ENCODE assay signal across 1 cellular context in the genomic region with DNA sequence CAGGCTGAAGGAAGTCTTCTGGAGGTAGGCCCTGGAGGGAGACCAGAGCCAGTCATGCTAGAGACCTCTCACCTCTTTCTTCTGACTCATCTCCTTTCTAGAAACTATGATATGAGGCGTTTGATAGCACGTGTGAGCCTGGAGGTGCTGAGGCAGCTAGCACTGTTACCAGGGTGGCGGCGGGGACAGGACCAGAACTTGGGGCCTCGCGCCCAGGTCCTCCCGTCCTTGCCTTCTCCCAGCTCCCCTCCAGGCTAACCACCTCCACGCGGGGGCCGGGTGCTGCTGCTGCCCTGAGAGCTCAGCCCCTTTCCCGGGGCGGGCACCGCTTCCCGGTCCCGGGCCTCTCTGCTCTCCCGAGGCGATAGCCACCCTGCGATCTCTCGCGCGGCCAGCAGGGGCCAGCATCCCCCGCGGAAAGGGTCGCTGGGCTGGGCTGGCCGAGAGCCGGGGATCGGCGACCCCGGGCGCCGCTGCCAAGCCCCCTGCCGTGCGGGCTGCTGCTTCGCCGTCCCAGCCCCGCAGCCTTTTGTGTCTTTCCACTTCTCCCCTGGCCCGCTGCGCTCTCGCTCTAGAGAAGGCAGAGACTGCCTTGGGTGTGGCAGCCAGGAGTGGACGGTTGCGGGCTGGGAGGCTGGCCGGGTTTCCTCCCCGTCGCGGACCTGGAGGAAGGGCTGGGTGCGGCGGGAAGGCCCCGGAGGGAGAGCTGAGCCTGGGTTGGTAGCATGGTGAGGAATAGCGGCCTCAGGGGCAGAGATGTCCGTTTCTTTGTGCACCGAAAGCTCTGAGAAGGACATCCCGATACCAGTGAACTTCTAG.
TF ChIP-seq lines count a peak whose summit lies in the region.

No MANE protein-coding gene starts in this region.

TF ChIP-seq in WTC11, 78 proteins besides CTCF, POLR2A, EP300 and RAD21 (continued from another document):
- TF ChIP-seq, protein P1, sequence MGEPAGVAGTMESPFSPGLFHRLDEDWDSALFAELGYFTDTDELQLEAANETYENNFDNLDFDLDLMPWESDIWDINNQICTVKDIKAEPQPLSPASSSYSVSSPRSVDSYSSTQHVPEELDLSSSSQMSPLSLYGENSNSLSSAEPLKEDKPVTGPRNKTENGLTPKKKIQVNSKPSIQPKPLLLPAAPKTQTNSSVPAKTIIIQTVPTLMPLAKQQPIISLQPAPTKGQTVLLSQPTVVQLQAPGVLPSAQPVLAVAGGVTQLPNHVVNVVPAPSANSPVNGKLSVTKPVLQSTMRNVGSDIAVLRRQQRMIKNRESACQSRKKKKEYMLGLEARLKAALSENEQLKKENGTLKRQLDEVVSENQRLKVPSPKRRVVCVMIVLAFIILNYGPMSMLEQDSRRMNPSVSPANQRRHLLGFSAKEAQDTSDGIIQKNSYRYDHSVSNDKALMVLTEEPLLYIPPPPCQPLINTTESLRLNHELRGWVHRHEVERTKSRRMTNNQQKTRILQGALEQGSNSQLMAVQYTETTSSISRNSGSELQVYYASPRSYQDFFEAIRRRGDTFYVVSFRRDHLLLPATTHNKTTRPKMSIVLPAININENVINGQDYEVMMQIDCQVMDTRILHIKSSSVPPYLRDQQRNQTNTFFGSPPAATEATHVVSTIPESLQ (CRISPR knock-in tag; IDR thresholded peaks at IDR 0.05), result no peak
- TF ChIP-seq, protein P2, sequence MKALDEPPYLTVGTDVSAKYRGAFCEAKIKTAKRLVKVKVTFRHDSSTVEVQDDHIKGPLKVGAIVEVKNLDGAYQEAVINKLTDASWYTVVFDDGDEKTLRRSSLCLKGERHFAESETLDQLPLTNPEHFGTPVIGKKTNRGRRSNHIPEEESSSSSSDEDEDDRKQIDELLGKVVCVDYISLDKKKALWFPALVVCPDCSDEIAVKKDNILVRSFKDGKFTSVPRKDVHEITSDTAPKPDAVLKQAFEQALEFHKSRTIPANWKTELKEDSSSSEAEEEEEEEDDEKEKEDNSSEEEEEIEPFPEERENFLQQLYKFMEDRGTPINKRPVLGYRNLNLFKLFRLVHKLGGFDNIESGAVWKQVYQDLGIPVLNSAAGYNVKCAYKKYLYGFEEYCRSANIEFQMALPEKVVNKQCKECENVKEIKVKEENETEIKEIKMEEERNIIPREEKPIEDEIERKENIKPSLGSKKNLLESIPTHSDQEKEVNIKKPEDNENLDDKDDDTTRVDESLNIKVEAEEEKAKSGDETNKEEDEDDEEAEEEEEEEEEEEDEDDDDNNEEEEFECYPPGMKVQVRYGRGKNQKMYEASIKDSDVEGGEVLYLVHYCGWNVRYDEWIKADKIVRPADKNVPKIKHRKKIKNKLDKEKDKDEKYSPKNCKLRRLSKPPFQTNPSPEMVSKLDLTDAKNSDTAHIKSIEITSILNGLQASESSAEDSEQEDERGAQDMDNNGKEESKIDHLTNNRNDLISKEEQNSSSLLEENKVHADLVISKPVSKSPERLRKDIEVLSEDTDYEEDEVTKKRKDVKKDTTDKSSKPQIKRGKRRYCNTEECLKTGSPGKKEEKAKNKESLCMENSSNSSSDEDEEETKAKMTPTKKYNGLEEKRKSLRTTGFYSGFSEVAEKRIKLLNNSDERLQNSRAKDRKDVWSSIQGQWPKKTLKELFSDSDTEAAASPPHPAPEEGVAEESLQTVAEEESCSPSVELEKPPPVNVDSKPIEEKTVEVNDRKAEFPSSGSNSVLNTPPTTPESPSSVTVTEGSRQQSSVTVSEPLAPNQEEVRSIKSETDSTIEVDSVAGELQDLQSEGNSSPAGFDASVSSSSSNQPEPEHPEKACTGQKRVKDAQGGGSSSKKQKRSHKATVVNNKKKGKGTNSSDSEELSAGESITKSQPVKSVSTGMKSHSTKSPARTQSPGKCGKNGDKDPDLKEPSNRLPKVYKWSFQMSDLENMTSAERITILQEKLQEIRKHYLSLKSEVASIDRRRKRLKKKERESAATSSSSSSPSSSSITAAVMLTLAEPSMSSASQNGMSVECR (CRISPR knock-in tag; IDR thresholded peaks at IDR 0.05; ENCODE audit: borderline replicate concordance), result peak; percentile 52; the same call in 1 of the 2 replicates
- TF ChIP-seq KAT7 (CRISPR knock-in tag; IDR thresholded peaks at IDR 0.05; ENCODE audit: borderline replicate concordance), result 0 out of 2 replicates have a peak, but pooled peaks have one; percentile 42
- TF ChIP-seq, protein P3, sequence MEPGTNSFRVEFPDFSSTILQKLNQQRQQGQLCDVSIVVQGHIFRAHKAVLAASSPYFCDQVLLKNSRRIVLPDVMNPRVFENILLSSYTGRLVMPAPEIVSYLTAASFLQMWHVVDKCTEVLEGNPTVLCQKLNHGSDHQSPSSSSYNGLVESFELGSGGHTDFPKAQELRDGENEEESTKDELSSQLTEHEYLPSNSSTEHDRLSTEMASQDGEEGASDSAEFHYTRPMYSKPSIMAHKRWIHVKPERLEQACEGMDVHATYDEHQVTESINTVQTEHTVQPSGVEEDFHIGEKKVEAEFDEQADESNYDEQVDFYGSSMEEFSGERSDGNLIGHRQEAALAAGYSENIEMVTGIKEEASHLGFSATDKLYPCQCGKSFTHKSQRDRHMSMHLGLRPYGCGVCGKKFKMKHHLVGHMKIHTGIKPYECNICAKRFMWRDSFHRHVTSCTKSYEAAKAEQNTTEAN (CRISPR knock-in tag; IDR thresholded peaks at IDR 0.05), result peak; percentile 69; the same call in 1 of the 2 replicates
- no peak for TF ChIP-seq PRRX2 (CRISPR knock-in tag; IDR thresholded peaks at IDR 0.05)
- TF ChIP-seq, protein P4, sequence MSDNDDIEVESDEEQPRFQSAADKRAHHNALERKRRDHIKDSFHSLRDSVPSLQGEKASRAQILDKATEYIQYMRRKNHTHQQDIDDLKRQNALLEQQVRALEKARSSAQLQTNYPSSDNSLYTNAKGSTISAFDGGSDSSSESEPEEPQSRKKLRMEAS (CRISPR knock-in tag; IDR thresholded peaks at IDR 0.05), result peak; percentile 6; the same call in 1 of the 2 replicates
- TF ChIP-seq, protein P5, sequence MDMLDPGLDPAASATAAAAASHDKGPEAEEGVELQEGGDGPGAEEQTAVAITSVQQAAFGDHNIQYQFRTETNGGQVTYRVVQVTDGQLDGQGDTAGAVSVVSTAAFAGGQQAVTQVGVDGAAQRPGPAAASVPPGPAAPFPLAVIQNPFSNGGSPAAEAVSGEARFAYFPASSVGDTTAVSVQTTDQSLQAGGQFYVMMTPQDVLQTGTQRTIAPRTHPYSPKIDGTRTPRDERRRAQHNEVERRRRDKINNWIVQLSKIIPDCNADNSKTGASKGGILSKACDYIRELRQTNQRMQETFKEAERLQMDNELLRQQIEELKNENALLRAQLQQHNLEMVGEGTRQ (CRISPR knock-in tag; IDR thresholded peaks at IDR 0.05), result 0 out of 2 replicates have a peak, but pooled peaks have one; percentile 32
- TF ChIP-seq IRF2 (CRISPR knock-in tag; IDR thresholded peaks at IDR 0.05; ENCODE audit: borderline replicate concordance, low read depth), result no peak
- TF ChIP-seq, protein P6, sequence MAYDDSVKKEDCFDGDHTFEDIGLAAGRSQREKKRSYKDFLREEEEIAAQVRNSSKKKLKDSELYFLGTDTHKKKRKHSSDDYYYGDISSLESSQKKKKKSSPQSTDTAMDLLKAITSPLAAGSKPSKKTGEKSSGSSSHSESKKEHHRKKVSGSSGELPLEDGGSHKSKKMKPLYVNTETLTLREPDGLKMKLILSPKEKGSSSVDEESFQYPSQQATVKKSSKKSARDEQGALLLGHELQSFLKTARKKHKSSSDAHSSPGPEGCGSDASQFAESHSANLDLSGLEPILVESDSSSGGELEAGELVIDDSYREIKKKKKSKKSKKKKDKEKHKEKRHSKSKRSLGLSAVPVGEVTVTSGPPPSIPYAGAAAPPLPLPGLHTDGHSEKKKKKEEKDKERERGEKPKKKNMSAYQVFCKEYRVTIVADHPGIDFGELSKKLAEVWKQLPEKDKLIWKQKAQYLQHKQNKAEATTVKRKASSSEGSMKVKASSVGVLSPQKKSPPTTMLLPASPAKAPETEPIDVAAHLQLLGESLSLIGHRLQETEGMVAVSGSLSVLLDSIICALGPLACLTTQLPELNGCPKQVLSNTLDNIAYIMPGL (CRISPR knock-in tag; IDR thresholded peaks at IDR 0.05), result peak; percentile 92; the same call in 1 of the 2 replicates
- TF ChIP-seq, protein P7, sequence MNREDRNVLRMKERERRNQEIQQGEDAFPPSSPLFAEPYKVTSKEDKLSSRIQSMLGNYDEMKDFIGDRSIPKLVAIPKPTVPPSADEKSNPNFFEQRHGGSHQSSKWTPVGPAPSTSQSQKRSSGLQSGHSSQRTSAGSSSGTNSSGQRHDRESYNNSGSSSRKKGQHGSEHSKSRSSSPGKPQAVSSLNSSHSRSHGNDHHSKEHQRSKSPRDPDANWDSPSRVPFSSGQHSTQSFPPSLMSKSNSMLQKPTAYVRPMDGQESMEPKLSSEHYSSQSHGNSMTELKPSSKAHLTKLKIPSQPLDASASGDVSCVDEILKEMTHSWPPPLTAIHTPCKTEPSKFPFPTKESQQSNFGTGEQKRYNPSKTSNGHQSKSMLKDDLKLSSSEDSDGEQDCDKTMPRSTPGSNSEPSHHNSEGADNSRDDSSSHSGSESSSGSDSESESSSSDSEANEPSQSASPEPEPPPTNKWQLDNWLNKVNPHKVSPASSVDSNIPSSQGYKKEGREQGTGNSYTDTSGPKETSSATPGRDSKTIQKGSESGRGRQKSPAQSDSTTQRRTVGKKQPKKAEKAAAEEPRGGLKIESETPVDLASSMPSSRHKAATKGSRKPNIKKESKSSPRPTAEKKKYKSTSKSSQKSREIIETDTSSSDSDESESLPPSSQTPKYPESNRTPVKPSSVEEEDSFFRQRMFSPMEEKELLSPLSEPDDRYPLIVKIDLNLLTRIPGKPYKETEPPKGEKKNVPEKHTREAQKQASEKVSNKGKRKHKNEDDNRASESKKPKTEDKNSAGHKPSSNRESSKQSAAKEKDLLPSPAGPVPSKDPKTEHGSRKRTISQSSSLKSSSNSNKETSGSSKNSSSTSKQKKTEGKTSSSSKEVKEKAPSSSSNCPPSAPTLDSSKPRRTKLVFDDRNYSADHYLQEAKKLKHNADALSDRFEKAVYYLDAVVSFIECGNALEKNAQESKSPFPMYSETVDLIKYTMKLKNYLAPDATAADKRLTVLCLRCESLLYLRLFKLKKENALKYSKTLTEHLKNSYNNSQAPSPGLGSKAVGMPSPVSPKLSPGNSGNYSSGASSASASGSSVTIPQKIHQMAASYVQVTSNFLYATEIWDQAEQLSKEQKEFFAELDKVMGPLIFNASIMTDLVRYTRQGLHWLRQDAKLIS (CRISPR knock-in tag; IDR thresholded peaks at IDR 0.05; ENCODE audit: borderline replicate concordance), result 0 out of 2 replicates have a peak, but pooled peaks have one; percentile 86
- 0 out of 2 replicates have a peak, but pooled peaks have one; percentile 52 for TF ChIP-seq CBFB (CRISPR knock-in tag; IDR thresholded peaks at IDR 0.05; ENCODE audit: low read depth)
- TF ChIP-seq ESRRA (CRISPR knock-in tag; IDR thresholded peaks at IDR 0.05; ENCODE audit: borderline replicate concordance), result no peak
- TF ChIP-seq ZNF138 (CRISPR knock-in tag; conservative IDR thresholded peaks at IDR 0.05), result 0 out of 2 replicates have a peak, but pooled peaks have one; percentile 48
- no peak for TF ChIP-seq TEAD4 (CRISPR knock-in tag; IDR thresholded peaks at IDR 0.05)
- TF ChIP-seq, protein P8, sequence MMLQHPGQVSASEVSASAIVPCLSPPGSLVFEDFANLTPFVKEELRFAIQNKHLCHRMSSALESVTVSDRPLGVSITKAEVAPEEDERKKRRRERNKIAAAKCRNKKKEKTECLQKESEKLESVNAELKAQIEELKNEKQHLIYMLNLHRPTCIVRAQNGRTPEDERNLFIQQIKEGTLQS (CRISPR knock-in tag; conservative IDR thresholded peaks at IDR 0.05), result no peak
- peak; percentile 92 for TF ChIP-seq ETV6 (CRISPR knock-in tag; IDR thresholded peaks at IDR 0.05)
- no peak for TF ChIP-seq CREB1 (CRISPR knock-in tag; IDR thresholded peaks at IDR 0.05)
- no peak for TF ChIP-seq FOXJ3 (CRISPR knock-in tag; IDR thresholded peaks at IDR 0.05; ENCODE audit: borderline replicate concordance)
- no peak for TF ChIP-seq RORB (CRISPR knock-in tag; IDR thresholded peaks at IDR 0.05)
- no peak for TF ChIP-seq GRHL2 (CRISPR knock-in tag; IDR thresholded peaks at IDR 0.05; ENCODE audit: insufficient replicate concordance, severe bottlenecking)
- 0 out of 2 replicates have a peak, but pooled peaks have one; percentile 9 for TF ChIP-seq RELA (CRISPR knock-in tag; IDR thresholded peaks at IDR 0.05; ENCODE audit: borderline replicate concordance)
- 0 out of 2 replicates have a peak, but pooled peaks have one; percentile 10 for TF ChIP-seq CREM (CRISPR knock-in tag; IDR thresholded peaks at IDR 0.05)
- peak; percentile 39; the same call in 1 of the 2 replicates for TF ChIP-seq SP1 (CRISPR knock-in tag; conservative IDR thresholded peaks at IDR 0.05)
- TF ChIP-seq ATF1 (CRISPR knock-in tag; IDR thresholded peaks at IDR 0.05), result no peak
- TF ChIP-seq ZNF423 (CRISPR knock-in tag; IDR thresholded peaks at IDR 0.05), result peak; percentile 23; the same call in 1 of the 2 replicates
- TF ChIP-seq, protein P9, sequence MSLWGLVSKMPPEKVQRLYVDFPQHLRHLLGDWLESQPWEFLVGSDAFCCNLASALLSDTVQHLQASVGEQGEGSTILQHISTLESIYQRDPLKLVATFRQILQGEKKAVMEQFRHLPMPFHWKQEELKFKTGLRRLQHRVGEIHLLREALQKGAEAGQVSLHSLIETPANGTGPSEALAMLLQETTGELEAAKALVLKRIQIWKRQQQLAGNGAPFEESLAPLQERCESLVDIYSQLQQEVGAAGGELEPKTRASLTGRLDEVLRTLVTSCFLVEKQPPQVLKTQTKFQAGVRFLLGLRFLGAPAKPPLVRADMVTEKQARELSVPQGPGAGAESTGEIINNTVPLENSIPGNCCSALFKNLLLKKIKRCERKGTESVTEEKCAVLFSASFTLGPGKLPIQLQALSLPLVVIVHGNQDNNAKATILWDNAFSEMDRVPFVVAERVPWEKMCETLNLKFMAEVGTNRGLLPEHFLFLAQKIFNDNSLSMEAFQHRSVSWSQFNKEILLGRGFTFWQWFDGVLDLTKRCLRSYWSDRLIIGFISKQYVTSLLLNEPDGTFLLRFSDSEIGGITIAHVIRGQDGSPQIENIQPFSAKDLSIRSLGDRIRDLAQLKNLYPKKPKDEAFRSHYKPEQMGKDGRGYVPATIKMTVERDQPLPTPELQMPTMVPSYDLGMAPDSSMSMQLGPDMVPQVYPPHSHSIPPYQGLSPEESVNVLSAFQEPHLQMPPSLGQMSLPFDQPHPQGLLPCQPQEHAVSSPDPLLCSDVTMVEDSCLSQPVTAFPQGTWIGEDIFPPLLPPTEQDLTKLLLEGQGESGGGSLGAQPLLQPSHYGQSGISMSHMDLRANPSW (CRISPR knock-in tag; conservative IDR thresholded peaks at IDR 0.05; ENCODE audit: low read depth), result peak; percentile 93; the same call in 1 of the 2 replicates
- no peak for TF ChIP-seq NFYB (CRISPR knock-in tag; conservative IDR thresholded peaks at IDR 0.05; ENCODE audit: low read depth)
- peak; percentile 79 for TF ChIP-seq GABPB1 (CRISPR knock-in tag; IDR thresholded peaks at IDR 0.05)
TF ChIP-seq in WTC11: peak in this region for 21.
